8 cellular contexts compared by ENCODE assay signal in genomic region chr14:70808023-70808401, GRCh38.
A peak's percentile ranks its signal among the peaks of the same experiment; 100 is the strongest.
DNase-seq lines count a peak whose midpoint lies in the region; ATAC-seq lines count a peak whose summit lies in the region.

No MANE protein-coding gene starts in this region.

- peak; percentile 35 for ATAC-seq in GM18502 (IDR thresholded peaks at IDR 0.05; ENCODE audit: poor library complexity, unreplicated experiment)
- no peak for ATAC-seq in GM18907 (IDR thresholded peaks at IDR 0.05; ENCODE audit: unreplicated experiment)

- DNase-seq in NCI-H146 treated with DMSO at 0.1 percent for 48 hours (lab: John Stamatoyannopoulos, UW; ENCODE audit: unreplicated experiment) (peak; percentile 30), activated T-cell treated with anti-CD3 and anti-CD28 coated beads for 48 hours (ENCODE audit: low read depth) (peak; percentile 49), glomerular visceral epithelial cell (ENCODE audit: extremely low spot score) (peak; percentile 56), islet precursor cell (no peak), MV-4-11 (lab: John Stamatoyannopoulos, UW) (no peak)
- DNase-seq in stimulated activated CD4-positive, alpha-beta T cell treated with anti-CD3 and anti-CD28 coated beads, Interleukin-12 subunit alpha, Interleukin-12 subunit beta, amount 100 ng/mL, for 24 hours (ENCODE audit: low read depth in 2 of 2) = peak; percentile 12 to 49

Comparison
In these comparisons a context has a peak if more than half of its experiments do, and no peak if none do; other contexts are left out.
1. DNase-seq: peak in NCI-H146 treated with DMSO at 0.1 percent for 48 hours (single experiment), activated T-cell treated with anti-CD3 and anti-CD28 coated beads for 48 hours (single experiment), glomerular visceral epithelial cell (single experiment) and stimulated activated CD4-positive, alpha-beta T cell treated with anti-CD3 and anti-CD28 coated beads, Interleukin-12 subunit alpha, Interleukin-12 subunit beta, amount 100 ng/mL, for 24 hours (2 of 2); none in islet precursor cell (single experiment) and MV-4-11 (single experiment).